In genomic region chr2:68318686-68319396, GRCh38 we compare ENCODE assay signal across 8 cellular contexts. TPM values are rescaled to one million over a fixed set of nuclear protein-coding genes. Genes with fewer than 3 reads are reported as not detected.
DNase-seq lines count a peak whose midpoint lies in the region; ATAC-seq and TF ChIP-seq lines count a peak whose summit lies in the region.

No MANE protein-coding gene starts in this region.

- H3K23ac ChIP-seq in mesenchymal stem cell (ENCODE audit: low read length in 2 of 2): peak overlapping the region in 1 of 2 experiments; percentile 83

- no peaks in the 10 kb centered on the region for H4K20me1 ChIP-seq in BLaER1

- no peaks in the 10 kb centered on the region for H3K36me3 ChIP-seq in BLaER1
- H3K36me3 ChIP-seq in mesenchymal stem cell (ENCODE audit: control insufficient read depth in 1 of 2, insufficient read depth in 2 of 2, low read depth in 1 of 2, low read length in 2 of 2): peaks cover 0 to 30% of the 10 kb centered on the region in 2 experiments
- no peaks in the 10 kb centered on the region for H3K36me3 ChIP-seq in transverse colon

- H3K27me3 ChIP-seq in BLaER1 (peaks cover 29% of the 10 kb centered on the region), mesenchymal stem cell (ENCODE audit: control insufficient read depth in 1 of 2, insufficient read depth in 1 of 2, low read length in 2 of 2) (peaks cover 0 to 4% of the 10 kb centered on the region in 2 experiments), transverse colon (peaks cover 21% of the 10 kb centered on the region)

- DNase-seq in NCI-H510A treated with DMSO at 0.1 percent for 48 hours (lab: John Stamatoyannopoulos, UW) (peak; percentile 51), ecto neural progenitor cell (ENCODE audit: low spot score) (peak; percentile 53), mesenchymal stem cell (peak; percentile 52), transverse colon (peak; percentile 10), RPMI8226 (no peak), DMS114 treated with DMSO at 0.1 percent for 48 hours (lab: John Stamatoyannopoulos, UW; ENCODE audit: unreplicated experiment) (no peak)

- WGBS in mesenchymal stem cell: 1% methylated on average over 36 of the region's 40 CpGs
- WGBS in transverse colon (ENCODE audit: low coverage in 1 of 2), 2 donors: 22 to 38% methylated on average over 12 to 37 of the region's 40 CpGs

- H3K9me3 ChIP-seq in BLaER1 (peaks cover 13% of the 10 kb centered on the region; the same call in 1 of the 2 replicates), mesenchymal stem cell (ENCODE audit: control insufficient read depth, low read length) (no peaks in the 10 kb centered on the region), transverse colon (no peaks in the 10 kb centered on the region)

- H3K9ac ChIP-seq in BLaER1 (peak overlapping the region; percentile 50; the same call in 1 of the 2 replicates), mesenchymal stem cell (ENCODE audit: low read length) (peak overlapping the region; percentile 95)

- no peak overlapping the region for H2BK5ac ChIP-seq in mesenchymal stem cell (ENCODE audit: low read depth, low read length, poor library complexity, severe bottlenecking)

- H3K4ac ChIP-seq in mesenchymal stem cell (ENCODE audit: low read depth in 1 of 2, low read length in 2 of 2): peak overlapping the region; percentile 28 to 93

- in situ Hi-C loops in transverse colon (cut with MboI; ENCODE audit: low pct_ligation_motif_present in 1 of 4, low pct_unique_long_range_greater_than_20kb in 1 of 4, low sequenced_read_pairs in 3 of 4): no loop called here

- peaks cover 14% of the 10 kb centered on the region for H3K79me1 ChIP-seq in mesenchymal stem cell (replicated peaks; ENCODE audit: low read length, poor library complexity, severe bottlenecking)

- peak overlapping the region; percentile 89 for H3K4me2 ChIP-seq in BLaER1
- H3K4me2 ChIP-seq in mesenchymal stem cell (ENCODE audit: low read length, poor library complexity, severe bottlenecking): peak overlapping the region; percentile 89

- intact Hi-C loops in transverse colon (cut with DNase I; ENCODE audit: low total_unique reads): no loop called here

- H2BK120ac ChIP-seq in mesenchymal stem cell (ENCODE audit: low read depth, low read length): peak overlapping the region; percentile 89

- no peak for TF ChIP-seq EP300 in transverse colon (IDR thresholded peaks at IDR 0.05; ENCODE audit: low read depth)

- H3K27ac ChIP-seq in BLaER1: 0 out of 2 replicates have a peak overlapping the region, but pooled peaks have one; percentile 24
- no peak overlapping the region for H3K27ac ChIP-seq in mesenchymal stem cell (ENCODE audit: low read length, poor library complexity, severe bottlenecking)
- peak overlapping the region; percentile 80 to 91 (median 84) for H3K27ac ChIP-seq in transverse colon

- no peak overlapping the region for H2AK5ac ChIP-seq in mesenchymal stem cell (ENCODE audit: low read length, severe bottlenecking)

- no peak for ATAC-seq in GM18868 (IDR thresholded peaks at IDR 0.05; ENCODE audit: unreplicated experiment)

- H4K8ac ChIP-seq in mesenchymal stem cell (ENCODE audit: low read length): peak overlapping the region; percentile 90

- no peak for TF ChIP-seq CTCF in transverse colon (IDR thresholded peaks at IDR 0.05)

- H3K4me3 ChIP-seq in BLaER1: peak overlapping the region; percentile 65
- peak overlapping the region; percentile 83 to 94 for H3K4me3 ChIP-seq in mesenchymal stem cell (ENCODE audit: insufficient read depth in 1 of 2, low read depth in 1 of 2, low read length in 2 of 2)
- H3K4me3 ChIP-seq in transverse colon: peak overlapping the region; percentile 50 to 70 (median 54)

- peak overlapping the region; percentile 86 for H2BK15ac ChIP-seq in mesenchymal stem cell (ENCODE audit: low read depth, poor library complexity, severe bottlenecking)

- H2AFZ ChIP-seq in mesenchymal stem cell (ENCODE audit: low read depth, low read length): peak overlapping the region; percentile 94

- TF ChIP-seq POLR2A in transverse colon (IDR thresholded peaks at IDR 0.05): no peak

- peaks cover 13% of the 10 kb centered on the region for H3K4me1 ChIP-seq in BLaER1
- H3K4me1 ChIP-seq in mesenchymal stem cell (ENCODE audit: control insufficient read depth, insufficient read depth, low read depth, low read length): peaks cover 13% of the 10 kb centered on the region
- peaks cover 0 to 9% (median 3%) of the 10 kb centered on the region in 4 donors for H3K4me1 ChIP-seq in transverse colon

- H4K91ac ChIP-seq in mesenchymal stem cell (ENCODE audit: low read length): peak overlapping the region; percentile 85

- H3K14ac ChIP-seq in mesenchymal stem cell (ENCODE audit: low read length in 2 of 2): peak overlapping the region in 1 of 2 experiments; percentile 88

- peak overlapping the region; percentile 25 to 94 for H2BK12ac ChIP-seq in mesenchymal stem cell (ENCODE audit: low read length in 2 of 2)

- peak overlapping the region; percentile 94 to 95 for H3K18ac ChIP-seq in mesenchymal stem cell (ENCODE audit: low read depth in 1 of 2, low read length in 2 of 2)

RNA-seq across cellular contexts. Expression of gene CNRIP1, which starts 0.9 kb away (rescaled TPM):
- polyA plus RNA-seq in mesenchymal stem cell (2013, experiment 1 of 2): 24.4 TPM
- 24.5 TPM for polyA plus RNA-seq in mesenchymal stem cell (2013, experiment 2 of 2)
- total RNA-seq in transverse colon: 10 to 100 TPM in 1 of 4 donors, 1 to 10 TPM in 2, not detected in 1; 1.4 to 11.6 (median 7.6) TPM

RNA-seq across cellular contexts. Expression of gene PLEK, which starts 46.2 kb away (rescaled TPM):
- polyA plus RNA-seq in mesenchymal stem cell (2013, experiment 1 of 2): 0.01 TPM
- not detected for polyA plus RNA-seq in mesenchymal stem cell (2013, experiment 2 of 2)
- 1 to 10 TPM in 3 of 4 donors, not detected in 1; 3.0 to 5.2 (median 4.6) TPM for total RNA-seq in transverse colon

Comparison
In these comparisons a context has a peak if more than half of its experiments do, and no peak if none do; other contexts are left out.
1. DNase-seq: peak in NCI-H510A treated with DMSO at 0.1 percent for 48 hours (single experiment), ecto neural progenitor cell (single experiment), mesenchymal stem cell (single experiment) and transverse colon (single experiment); none in RPMI8226 (single experiment) and DMS114 treated with DMSO at 0.1 percent for 48 hours (single experiment).
2. Peak in every context shown above with its lines, with median percentiles within 50 percentile points of each other: H3K4me3 ChIP-seq.